ENCODE assay signal across 8 cellular contexts in genomic region chr11:47269829-47270305, GRCh38. TPM values are rescaled to one million over a fixed set of nuclear protein-coding genes. Genes with fewer than 3 reads are reported as not detected.
DNase-seq lines count a peak whose midpoint lies in the region; ATAC-seq, FAIRE-seq and TF ChIP-seq lines count a peak whose summit lies in the region.

Gene MADD, plus strand, starts transcription at chr11:47270133.

- peak within 1 kb of the TSS; percentile 100 for H3K4me2 ChIP-seq in OCI-LY1 (ENCODE audit: low read length)

- no peaks in the 10 kb centered on the region for H3K9me3 Mint-ChIP-seq in Caco-2 (ENCODE audit: unreplicated experiment)

- no peaks in the 10 kb centered on the region for H3K9me3 ChIP-seq in Caco-2
- no peaks in the 10 kb centered on the region for H3K9me3 ChIP-seq in OCI-LY1 (ENCODE audit: low read length)
- H3K9me3 ChIP-seq in muscle layer of duodenum (ENCODE audit: control insufficient read depth in 1 of 2, low read length in 2 of 2): no peaks in the 10 kb centered on the region

- peak within 1 kb of the TSS; percentile 66 for H3K4me3 Mint-ChIP-seq in Caco-2 (ENCODE audit: unreplicated experiment)

- H3K27me3 Mint-ChIP-seq in Caco-2 (ENCODE audit: insufficient read depth, unreplicated experiment): no peaks in the 10 kb centered on the region

- TF ChIP-seq POLR2A in erythroblast (IDR thresholded peaks at IDR 0.05; ENCODE audit: low read length): peak; percentile 17

- peak within 1 kb of the TSS; percentile 92 for H3K4me3 ChIP-seq in Caco-2 (ENCODE audit: low read depth, low read length)
- H3K4me3 ChIP-seq in OCI-LY1 (ENCODE audit: low read depth, low read length, poor library complexity, severe bottlenecking): peak within 1 kb of the TSS; percentile 87
- peak within 1 kb of the TSS; percentile 68 to 80 for H3K4me3 ChIP-seq in muscle layer of duodenum (ENCODE audit: low read depth in 1 of 2, low read length in 2 of 2)

- no peaks in the 10 kb centered on the region for H3F3A ChIP-seq in OCI-LY1 (ENCODE audit: insufficient read depth, low read length)

- peak within 1 kb of the TSS; percentile 86 for H3K9ac ChIP-seq in OCI-LY1 (ENCODE audit: low read length)

- BruUV-seq in Caco-2 (replicated peaks; lab: Mats Ljungman, UMichigan): no TSS peak

- H3K4me1 ChIP-seq in Caco-2: peaks cover 26% of the 10 kb centered on the region
- H3K4me1 ChIP-seq in OCI-LY1 (ENCODE audit: insufficient read depth, low read length, severe bottlenecking): peaks cover 46% of the 10 kb centered on the region
- H3K4me1 ChIP-seq in muscle layer of duodenum (ENCODE audit: control insufficient read depth in 1 of 2, insufficient read depth in 2 of 2, low read length in 2 of 2): peaks cover 30 to 38% of the 10 kb centered on the region in 2 donors

- H4K20me1 ChIP-seq in OCI-LY1 (ENCODE audit: insufficient read depth, low read length): no peaks in the 10 kb centered on the region

- TF ChIP-seq CTCF in Caco-2 (IDR thresholded peaks at IDR 0.05; ENCODE audit: insufficient read depth in 1 of 2, low read depth in 1 of 2, low read length in 1 of 2, severe bottlenecking in 1 of 2, unreplicated experiment in 1 of 2): no peak
- TF ChIP-seq CTCF in OCI-LY1 (IDR thresholded peaks at IDR 0.05; ENCODE audit: low read length): peak; percentile 21; the same call in 1 of the 2 replicates

- H3K79me2 ChIP-seq in OCI-LY1 (ENCODE audit: insufficient read depth, low read length): peaks cover 25% of the 10 kb centered on the region

- POLR2A ChIA-PET in Caco-2 (lab: Charles Lee): interaction anchor here (1.4 kb wide), 1 partner anchor 55 kb away, joined by 6 read pairs; the partner anchor contains the start of gene DDB2

- peaks cover 13% of the 10 kb centered on the region for H3K36me3 Mint-ChIP-seq in Caco-2 (ENCODE audit: insufficient read depth, unreplicated experiment)

- CTCF ChIA-PET in Caco-2 (lab: Charles Lee): interaction anchor here (1.4 to 1.8 kb wide), 2 partner anchors 11 to 85 kb away, joined by 14 to 15 read pairs; partner anchors contain the start of gene NR1H3

- H3K36me3 ChIP-seq in Caco-2 (ENCODE audit: control insufficient read depth, insufficient read depth, low read length): peaks cover 2% of the 10 kb centered on the region; the same call in 1 of the 2 replicates
- H3K36me3 ChIP-seq in OCI-LY1 (ENCODE audit: insufficient read depth, low read length): peaks cover 12% of the 10 kb centered on the region
- peaks cover 7% of the 10 kb centered on the region in 2 donors for H3K36me3 ChIP-seq in muscle layer of duodenum (ENCODE audit: control insufficient read depth in 1 of 2, insufficient read depth in 2 of 2, low read length in 2 of 2)

- DNase-seq in Caco-2 (peak; percentile 88 to 92), HTR-8/SVneo (ENCODE audit: insufficient read length, low spot score) (peak; percentile 92), activated T-cell treated with anti-CD3 and anti-CD28 coated beads for 48 hours (ENCODE audit: low read depth) (peak; percentile 93), erythroblast (lab: John Stamatoyannopoulos, UW) (peak; percentile 91 to 94)
- peak; percentile 79 to 91 for DNase-seq in stimulated activated CD8-positive, alpha-beta memory T cell treated with anti-CD3 and anti-CD28 coated beads, Interleukin-7, amount 100 ng/mL, for 4 hours (ENCODE audit: low read depth in 2 of 2)

- ATAC-seq in GM21360 (IDR thresholded peaks at IDR 0.05; ENCODE audit: unreplicated experiment): peak; percentile 70

- H3K27ac Mint-ChIP-seq in Caco-2 (ENCODE audit: unreplicated experiment): peak within 1 kb of the TSS; percentile 93

- H2AFZ ChIP-seq in OCI-LY1 (ENCODE audit: low read length): peak within 1 kb of the TSS; percentile 57; the same call in 1 of the 2 replicates

- intact Hi-C loops in Caco-2 (cut with micrococcal nuclease; ENCODE audit: unreplicated experiment): loop anchor here (1.0 to 5.0 kb wide), 6 partner anchors 11 to 157 kb away; partner anchors contain the start of genes ACP2, ARFGAP2 and PSMC3

- H3K27me3 ChIP-seq in Caco-2 (replicated peaks; ENCODE audit: control insufficient read depth, insufficient read depth, low read length) (no peaks in the 10 kb centered on the region), OCI-LY1 (ENCODE audit: insufficient read depth, low read length) (no peaks in the 10 kb centered on the region), muscle layer of duodenum (ENCODE audit: low read depth, low read length) (no peaks in the 10 kb centered on the region)

- H3K27ac ChIP-seq in OCI-LY1 (ENCODE audit: low read depth, low read length, poor library complexity, severe bottlenecking): peak within 1 kb of the TSS; percentile 75
- H3K27ac ChIP-seq in muscle layer of duodenum (ENCODE audit: low read length): peak within 1 kb of the TSS; percentile 87

- H3K4me1 Mint-ChIP-seq in Caco-2 (ENCODE audit: low read depth, unreplicated experiment): peaks cover 28% of the 10 kb centered on the region

- FAIRE-seq in HTR-8/SVneo (lab: Jason Lieb, UNC): no peak

- no peaks in the 10 kb centered on the region for H3K9me2 ChIP-seq in OCI-LY1 (ENCODE audit: low read depth, low read length)

RNA-seq across cellular contexts. Expression of gene MADD, which starts in this region (rescaled TPM):
- 63.8 and 65.9 TPM in 2 replicates for total RNA-seq in Caco-2 (2022)

Comparison
In these comparisons a context has a peak if more than half of its experiments do, and no peak if none do; other contexts are left out.
1. Peak in every context shown above with its lines: DNase-seq, ATAC-seq, H3K4me3 ChIP-seq and H3K27ac ChIP-seq.